In genomic region chr1:232428036-232428600, GRCh38 we compare ENCODE assay signal across 11 cellular contexts.
DNase-seq lines count a peak whose midpoint lies in the region; ATAC-seq, FAIRE-seq and TF ChIP-seq lines count a peak whose summit lies in the region.
"Had no signal": no experiment of that assay in that cellular context is flagged by ENCODE, and none has a peak within 500 bp of the region (broad histone marks: within the 10 kb centered on the region; RNA-seq: fewer than 3 reads in every experiment).

No MANE protein-coding gene starts in this region.

- peak overlapping the region; percentile 76 for H3K27ac Mint-ChIP-seq in nephron progenitor cell
- no peak overlapping the region for H3K27ac Mint-ChIP-seq in activated T-helper 17 cell treated with anti-CD3 and anti-CD28 coated beads, Interleukin-2, amount 50 U/mL, for 72 hours

- no peak overlapping the region for H3K4me3 ChIP-seq in fibroblast of villous mesenchyme (ENCODE audit: low read depth, low read length)

- TF ChIP-seq CTCF in fibroblast of villous mesenchyme (IDR thresholded peaks at IDR 0.05; ENCODE audit: insufficient read depth, low read depth, low read length) (no peak), nephron progenitor cell (IDR thresholded peaks at IDR 0.05) (no peak)

- no peaks in the 10 kb centered on the region for H3K27me3 Mint-ChIP-seq in nephron progenitor cell (ENCODE audit: low read depth, poor library complexity)
- H3K27me3 Mint-ChIP-seq in activated T-helper 17 cell treated with anti-CD3 and anti-CD28 coated beads, Interleukin-2, amount 50 U/mL, for 72 hours = no peaks in the 10 kb centered on the region

- H3K36me3 Mint-ChIP-seq in nephron progenitor cell (ENCODE audit: low read depth) = peaks cover 6% of the 10 kb centered on the region
- H3K36me3 Mint-ChIP-seq in activated T-helper 17 cell treated with anti-CD3 and anti-CD28 coated beads, Interleukin-2, amount 50 U/mL, for 72 hours (ENCODE audit: low read depth) = peaks cover 30% of the 10 kb centered on the region

- no peaks in the 10 kb centered on the region for H3K9me3 Mint-ChIP-seq in nephron progenitor cell
- H3K9me3 Mint-ChIP-seq in activated T-helper 17 cell treated with anti-CD3 and anti-CD28 coated beads, Interleukin-2, amount 50 U/mL, for 72 hours = no peaks in the 10 kb centered on the region

- no peak for FAIRE-seq in HTR-8/SVneo (lab: Jason Lieb, UNC)

- ATAC-seq in activated T-helper 17 cell treated with anti-CD3 and anti-CD28 coated beads, Interleukin-2, amount 50 U/mL, for 72 hours (replicated peaks) = no peak

- H3K4me1 Mint-ChIP-seq in nephron progenitor cell = peaks cover 45% of the 10 kb centered on the region
- H3K4me1 Mint-ChIP-seq in activated T-helper 17 cell treated with anti-CD3 and anti-CD28 coated beads, Interleukin-2, amount 50 U/mL, for 72 hours = no peaks in the 10 kb centered on the region

- DNase-seq in EH (ENCODE audit: low read depth) = peak; percentile 70
- DNase-seq in NCI-H226 = peak; percentile 2
- peak; percentile 19 for DNase-seq in fibroblast of villous mesenchyme (ENCODE audit: low read depth)
- DNase-seq in nephron progenitor cell = no peak
- DNase-seq in T-helper 1 cell = no peak
- no peak for DNase-seq in HTR-8/SVneo (ENCODE audit: insufficient read length, low spot score)
- DNase-seq: ACHN, GOT3, NCI-H1092, NCI-H524 had no signal

- H3K4me3 Mint-ChIP-seq in nephron progenitor cell = peak overlapping the region; percentile 23
- H3K4me3 Mint-ChIP-seq in activated T-helper 17 cell treated with anti-CD3 and anti-CD28 coated beads, Interleukin-2, amount 50 U/mL, for 72 hours = no peak overlapping the region

Comparison
In these comparisons a context has a peak if more than half of its experiments do, and no peak if none do; other contexts are left out.
1. DNase-seq: peak in EH (single experiment), NCI-H226 (single experiment) and fibroblast of villous mesenchyme (single experiment); none in nephron progenitor cell (single experiment), T-helper 1 cell (0 of 5) and HTR-8/SVneo (single experiment).